8 cellular contexts compared by ENCODE assay signal in the genomic region with DNA sequence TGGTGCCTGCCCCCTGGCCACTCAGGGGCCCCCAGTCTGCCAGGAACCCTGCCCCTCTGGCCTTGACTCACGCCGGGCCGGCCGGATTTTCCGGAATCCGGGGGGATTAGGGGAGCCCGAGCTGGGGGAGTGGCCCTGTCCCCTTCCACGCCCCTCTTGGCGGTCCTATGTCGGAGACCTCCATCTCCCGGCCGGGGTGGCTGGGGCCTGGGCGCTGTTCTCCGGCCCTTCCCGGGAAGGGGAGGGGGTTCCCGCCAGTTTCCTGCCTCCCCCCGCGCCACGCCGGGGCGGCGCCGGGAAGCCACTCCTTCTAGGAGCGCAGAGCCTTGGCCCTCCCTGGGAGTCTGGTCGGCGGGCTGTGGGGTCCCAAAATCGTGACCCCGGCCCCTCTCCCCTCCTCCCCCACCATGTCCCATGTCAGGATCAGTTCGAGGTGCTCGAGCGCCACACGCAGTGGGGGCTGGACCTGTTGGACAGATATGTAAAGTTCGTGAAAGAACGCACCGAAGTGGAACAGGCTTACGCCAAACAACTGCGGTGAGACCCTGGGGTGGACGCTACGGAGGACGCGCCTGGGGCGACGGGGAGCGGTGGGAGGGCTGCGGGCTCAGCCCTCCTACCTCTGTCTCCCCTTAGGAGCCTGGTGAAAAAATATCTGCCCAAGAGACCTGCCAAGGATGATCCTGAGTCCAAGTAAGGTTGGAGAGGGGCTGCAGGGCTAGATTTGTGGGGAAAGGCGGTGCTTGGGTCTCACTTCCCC. TPM values are rescaled to one million over a fixed set of nuclear protein-coding genes. Genes with fewer than 3 reads are reported as not detected.
DNase-seq lines count a peak whose midpoint lies in the region; ATAC-seq and TF ChIP-seq lines count a peak whose summit lies in the region.

No MANE protein-coding gene starts in this region.

- no peak for TF ChIP-seq CTCF in dorsolateral prefrontal cortex (IDR thresholded peaks at IDR 0.05 in 54 of 56, conservative IDR thresholded peaks at IDR 0.05 in 2 of 56; ENCODE audit: low read depth in 1 of 56, partially characterized antibody in 56 of 56)
- TF ChIP-seq CTCF in type B pancreatic cell (conservative IDR thresholded peaks at IDR 0.05): no peak

- H3K79me1 ChIP-seq in mesenchymal stem cell (replicated peaks; ENCODE audit: low read length, poor library complexity, severe bottlenecking): peaks cover 13% of the 10 kb centered on the region

- H3K36me3 ChIP-seq in SJCRH30 (peaks cover 8% of the 10 kb centered on the region; the same call in 1 of the 2 replicates), mesenchymal stem cell (ENCODE audit: control insufficient read depth in 1 of 2, insufficient read depth in 2 of 2, low read depth in 1 of 2, low read length in 2 of 2) (peaks cover 23% of the 10 kb centered on the region in 2 experiments)

- intact Hi-C loops in dorsolateral prefrontal cortex (cut with DNase I): no loop called here

- H2AK5ac ChIP-seq in mesenchymal stem cell (ENCODE audit: low read length, severe bottlenecking): no peak overlapping the region

- peak overlapping the region; percentile 97 for H3K4me2 ChIP-seq in mesenchymal stem cell (ENCODE audit: low read length, poor library complexity, severe bottlenecking)

- H3K4ac ChIP-seq in mesenchymal stem cell (ENCODE audit: low read depth in 1 of 2, low read length in 2 of 2): peak overlapping the region in 1 of 2 experiments; percentile 91

- no peaks in the 10 kb centered on the region for H3K27me3 Mint-ChIP-seq in T-helper 1 cell treated with Interleukin-12 subunit alpha and Interleukin-12 subunit beta and Interleukin-4 antibody, amounts not matched to agents 30 μg/mL and 1 μg/mL, for 36 hours (ENCODE audit: low read depth)
- no peaks in the 10 kb centered on the region for H3K27me3 Mint-ChIP-seq in type B pancreatic cell

- no peaks in the 10 kb centered on the region for H3K9me3 Mint-ChIP-seq in T-helper 1 cell treated with Interleukin-12 subunit alpha and Interleukin-12 subunit beta and Interleukin-4 antibody, amounts not matched to agents 30 μg/mL and 1 μg/mL, for 36 hours
- no peaks in the 10 kb centered on the region for H3K9me3 Mint-ChIP-seq in type B pancreatic cell

- H3K27ac Mint-ChIP-seq in T-helper 1 cell treated with Interleukin-12 subunit alpha and Interleukin-12 subunit beta and Interleukin-4 antibody, amounts not matched to agents 30 μg/mL and 1 μg/mL, for 36 hours: peak overlapping the region; percentile 55
- peak overlapping the region; percentile 65 for H3K27ac Mint-ChIP-seq in type B pancreatic cell

- H2BK5ac ChIP-seq in mesenchymal stem cell (ENCODE audit: low read depth, low read length, poor library complexity, severe bottlenecking): peak overlapping the region; percentile 37

- H4K91ac ChIP-seq in mesenchymal stem cell (ENCODE audit: low read length): no peak overlapping the region

- no peak overlapping the region for H2BK120ac ChIP-seq in mesenchymal stem cell (ENCODE audit: low read depth, low read length)

- no peak overlapping the region for H2BK15ac ChIP-seq in mesenchymal stem cell (ENCODE audit: low read depth, poor library complexity, severe bottlenecking)

- peak overlapping the region; percentile 20 for H2AFZ ChIP-seq in mesenchymal stem cell (ENCODE audit: low read depth, low read length)

- DNase-seq in T-helper 1 cell (no peak), SJCRH30 (peak; percentile 84 to 89), dorsolateral prefrontal cortex (no peak), mesenchymal stem cell (peak; percentile 55), type B pancreatic cell (ENCODE audit: extremely low spot score, unreplicated experiment) (no peak), HuH-7.5 (ENCODE audit: low spot score) (no peak)

- H3K4me3 ChIP-seq in SJCRH30 (peak overlapping the region; percentile 82), dorsolateral prefrontal cortex (peak overlapping the region; percentile 42 to 91 (median 66)), mesenchymal stem cell (ENCODE audit: insufficient read depth in 1 of 2, low read depth in 1 of 2, low read length in 2 of 2) (peak overlapping the region; percentile 87 to 96)

- H3K23ac ChIP-seq in mesenchymal stem cell (ENCODE audit: low read length in 2 of 2): peak overlapping the region in 1 of 2 experiments; percentile 73

- WGBS in mesenchymal stem cell: under 1% methylated on average over 40 of the region's 46 CpGs

- peak overlapping the region in 1 of 2 experiments; percentile 45 for H2BK12ac ChIP-seq in mesenchymal stem cell (ENCODE audit: low read length in 2 of 2)

- H4K8ac ChIP-seq in mesenchymal stem cell (ENCODE audit: low read length): no peak overlapping the region

- peaks cover 25% of the 10 kb centered on the region for H3K36me3 Mint-ChIP-seq in T-helper 1 cell treated with Interleukin-12 subunit alpha and Interleukin-12 subunit beta and Interleukin-4 antibody, amounts not matched to agents 30 μg/mL and 1 μg/mL, for 36 hours (ENCODE audit: low read depth)
- peaks cover 15% of the 10 kb centered on the region for H3K36me3 Mint-ChIP-seq in type B pancreatic cell

- H3K18ac ChIP-seq in mesenchymal stem cell (ENCODE audit: low read depth in 1 of 2, low read length in 2 of 2): peak overlapping the region; percentile 68 to 75

- peak overlapping the region; percentile 84 for H3K4me3 Mint-ChIP-seq in T-helper 1 cell treated with Interleukin-12 subunit alpha and Interleukin-12 subunit beta and Interleukin-4 antibody, amounts not matched to agents 30 μg/mL and 1 μg/mL, for 36 hours
- H3K4me3 Mint-ChIP-seq in type B pancreatic cell: peak overlapping the region; percentile 90

- H3K27ac ChIP-seq in SJCRH30 (peak overlapping the region; percentile 35), dorsolateral prefrontal cortex (peak overlapping the region in 34 of 59 donors; percentile 5 to 78 (median 45)), mesenchymal stem cell (ENCODE audit: low read length, poor library complexity, severe bottlenecking) (peak overlapping the region; percentile 65)

- ATAC-seq in HG03469 (IDR thresholded peaks at IDR 0.05; ENCODE audit: unreplicated experiment): no peak

- H3K4me1 Mint-ChIP-seq in T-helper 1 cell treated with Interleukin-12 subunit alpha and Interleukin-12 subunit beta and Interleukin-4 antibody, amounts not matched to agents 30 μg/mL and 1 μg/mL, for 36 hours (ENCODE audit: low read depth): peaks cover 42% of the 10 kb centered on the region
- peaks cover 49% of the 10 kb centered on the region for H3K4me1 Mint-ChIP-seq in type B pancreatic cell (ENCODE audit: unreplicated experiment)

- peak overlapping the region; percentile 90 for H3K9ac ChIP-seq in mesenchymal stem cell (ENCODE audit: low read length)

- peaks cover 26% of the 10 kb centered on the region for H3K4me1 ChIP-seq in SJCRH30
- peaks cover 42% of the 10 kb centered on the region for H3K4me1 ChIP-seq in mesenchymal stem cell (ENCODE audit: control insufficient read depth, insufficient read depth, low read depth, low read length)

- no peaks in the 10 kb centered on the region for H3K9me3 ChIP-seq in SJCRH30 (replicated peaks)
- H3K9me3 ChIP-seq in mesenchymal stem cell (ENCODE audit: control insufficient read depth, low read length): no peaks in the 10 kb centered on the region

- peak overlapping the region in 1 of 2 experiments; percentile 33 for H3K14ac ChIP-seq in mesenchymal stem cell (ENCODE audit: low read length in 2 of 2)

- H3K27me3 ChIP-seq in SJCRH30 (no peaks in the 10 kb centered on the region), dorsolateral prefrontal cortex (peaks cover 0 to 22% (median 3%) of the 10 kb centered on the region in 45 donors), mesenchymal stem cell (ENCODE audit: control insufficient read depth in 1 of 2, insufficient read depth in 1 of 2, low read length in 2 of 2) (no peaks in the 10 kb centered on the region)

RNA-seq across cellular contexts. Expression of a gene that starts 1.3 kb away (rescaled TPM):
- total RNA-seq in SJCRH30 (2014; rRNA removed; shearing (Covaris generic)): 39.3 and 40.5 TPM in 2 replicates
- total RNA-seq in dorsolateral prefrontal cortex (10 to 100 TPM in 97 of 120 experiments, 1 to 10 TPM in 23; 4.5 to 54.0 (median 14.5) TPM), type B pancreatic cell (ENCODE audit: low replicate concordance) (35.1 and 42.3 TPM in 2 replicates)
- 53.2 TPM for polyA plus RNA-seq in mesenchymal stem cell (2013, experiment 1 of 2)
- polyA plus RNA-seq in mesenchymal stem cell (2013, experiment 2 of 2): 50.7 TPM

RNA-seq across cellular contexts. Expression of a gene that starts 3.4 kb away (rescaled TPM):
- total RNA-seq in SJCRH30 (2014; rRNA removed; shearing (Covaris generic)): 32.0 and 33.2 TPM in 2 replicates
- total RNA-seq in dorsolateral prefrontal cortex (10 to 100 TPM; 21.4 to 74.1 (median 47.4) TPM), type B pancreatic cell (ENCODE audit: low replicate concordance) (55.4 and 56.1 TPM in 2 replicates)
- 63.6 TPM for polyA plus RNA-seq in mesenchymal stem cell (2013, experiment 1 of 2)
- 61.8 TPM for polyA plus RNA-seq in mesenchymal stem cell (2013, experiment 2 of 2)

RNA-seq across cellular contexts. Expression of a gene that starts 20.3 kb away (rescaled TPM):
- total RNA-seq in SJCRH30 (2014; rRNA removed; shearing (Covaris generic)): not detected in 2 replicates
- total RNA-seq in dorsolateral prefrontal cortex (100 to 1,000 TPM in 92 of 120 experiments, 10 to 100 TPM in 28; 34.1 to 573 (median 145) TPM), type B pancreatic cell (ENCODE audit: low replicate concordance) (8.2 and 14.2 TPM in 2 replicates)
- 2.3 TPM for polyA plus RNA-seq in mesenchymal stem cell (2013, experiment 1 of 2)
- polyA plus RNA-seq in mesenchymal stem cell (2013, experiment 2 of 2): 2.7 TPM

RNA-seq across cellular contexts. Expression of a gene that starts 26.5 kb away (rescaled TPM):
- not detected in 2 replicates for total RNA-seq in SJCRH30 (2014; rRNA removed; shearing (Covaris generic))
- 1 to 10 TPM in 1 of 120 experiments, under 1 TPM in 6, not detected in 113; 0.18 to 1.4 (median 0.38) TPM for total RNA-seq in dorsolateral prefrontal cortex
- polyA plus RNA-seq in mesenchymal stem cell (2013, experiment 1 of 2): not detected
- 0.07 TPM for polyA plus RNA-seq in mesenchymal stem cell (2013, experiment 2 of 2)
- total RNA-seq in type B pancreatic cell (ENCODE audit: low replicate concordance): 17.4 and 47.5 TPM in 2 replicates

RNA-seq across cellular contexts. Expression of a gene that starts 31.7 kb away (rescaled TPM):
- not detected in 2 replicates for total RNA-seq in SJCRH30 (2014; rRNA removed; shearing (Covaris generic))
- total RNA-seq in dorsolateral prefrontal cortex (10 to 100 TPM in 7 of 120 experiments, 1 to 10 TPM in 113; 1.7 to 13.0 (median 5.0) TPM), type B pancreatic cell (ENCODE audit: low replicate concordance) (not detected in 2 replicates)
- polyA plus RNA-seq in mesenchymal stem cell (2013, experiment 1 of 2): not detected
- not detected for polyA plus RNA-seq in mesenchymal stem cell (2013, experiment 2 of 2)

Comparison
In these comparisons a context has a peak if more than half of its experiments do, and no peak if none do; other contexts are left out.
1. DNase-seq: peak in SJCRH30 (2 of 2) and mesenchymal stem cell (single experiment); none in T-helper 1 cell (0 of 5), dorsolateral prefrontal cortex (0 of 10), type B pancreatic cell (single experiment) and HuH-7.5 (single experiment).
2. Peak in every context shown above with its lines, with median percentiles within 50 percentile points of each other: H3K27ac ChIP-seq and H3K4me3 ChIP-seq.